Comparison of ENCODE assay signal across 8 cellular contexts in the genomic region with DNA sequence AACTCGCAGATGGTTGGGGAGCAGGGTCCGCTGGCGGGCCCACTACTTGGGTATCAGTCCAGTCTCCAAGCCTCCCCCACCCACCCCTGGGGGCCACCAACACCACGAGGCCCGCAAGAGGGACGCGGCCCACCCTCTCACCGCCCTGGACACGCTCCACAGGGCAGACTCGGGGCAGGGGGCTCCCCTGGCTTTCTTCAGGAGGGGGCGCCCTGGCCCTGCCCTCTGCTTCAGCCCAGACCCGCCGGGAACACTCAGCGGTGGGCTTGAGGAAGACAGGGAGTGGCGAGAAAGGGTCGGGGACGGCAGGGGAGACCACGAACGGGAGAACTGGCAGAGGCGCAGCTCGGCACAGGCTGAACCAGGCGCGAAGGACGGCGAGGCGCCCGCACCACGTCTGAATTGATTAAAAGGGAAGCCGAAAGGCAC. TPM values are rescaled to one million over a fixed set of nuclear protein-coding genes. Genes with fewer than 3 reads are reported as not detected.
DNase-seq lines count a peak whose midpoint lies in the region; ATAC-seq and TF ChIP-seq lines count a peak whose summit lies in the region.

No MANE protein-coding gene starts in this region.

- peak overlapping the region; percentile 62 to 66; a peak in 2 of 4 replicates for H4K8ac ChIP-seq in IMR-90 (ENCODE audit: low read depth in 2 of 2, low read length in 2 of 2)

- POLR2A ChIA-PET in IMR-90 (lab: Charles Lee; ENCODE audit: unreplicated experiment) = no interaction called here

- H3K23ac ChIP-seq in IMR-90 (ENCODE audit: low read depth, low read length) = peak overlapping the region; percentile 87; the same call in 1 of the 2 replicates

- H2BK20ac ChIP-seq in IMR-90 (ENCODE audit: low read depth, low read length) = no peak overlapping the region

- CTCF ChIA-PET in IMR-90 (lab: Yijun Ruan, JAX) = interaction anchor here (0.8 kb wide), 1 partner anchor 196 kb away, joined by 4 read pairs; no protein-coding TSS in a partner anchor

- peak overlapping the region; percentile 92 for H3K4me2 ChIP-seq in IMR-90 (ENCODE audit: low read depth, low read length)

- H3K56ac ChIP-seq in IMR-90 (ENCODE audit: extremely low read depth, insufficient read depth, low read length) = peak overlapping the region; percentile 86; the same call in 1 of the 2 replicates

- H3K4me1 Mint-ChIP-seq in activated naive CD8-positive, alpha-beta T cell treated with anti-CD3 and anti-CD28 coated beads for 36 hours = peaks cover 30% of the 10 kb centered on the region

- H2BK15ac ChIP-seq in IMR-90 (ENCODE audit: low read depth, low read length) = no peak overlapping the region; the same call in 2 of the 3 replicates

- H3K27me3 ChIP-seq in IMR-90 (ENCODE audit: control insufficient read depth, insufficient read depth, low read length) = no peaks in the 10 kb centered on the region
- no peaks in the 10 kb centered on the region for H3K27me3 ChIP-seq in aorta (ENCODE audit: control insufficient read depth in 1 of 2, insufficient read depth in 2 of 2, low read length in 1 of 2)

- H3K36me3 ChIP-seq in IMR-90 (ENCODE audit: control insufficient read depth, insufficient read depth, low read length) = no peaks in the 10 kb centered on the region
- H3K36me3 ChIP-seq in aorta (ENCODE audit: control insufficient read depth in 1 of 2, insufficient read depth in 2 of 2, low read length in 1 of 2) = no peaks in the 10 kb centered on the region

- no TSS peak for BruUV-seq in IMR-90 (replicated peaks; lab: Mats Ljungman, UMichigan)

- peaks cover 86% of the 10 kb centered on the region for H3K27me3 Mint-ChIP-seq in activated naive CD8-positive, alpha-beta T cell treated with anti-CD3 and anti-CD28 coated beads for 36 hours

- H3K14ac ChIP-seq in IMR-90 (replicated peaks; ENCODE audit: low read depth, low read length) = peak overlapping the region; percentile 97

- H2AK9ac ChIP-seq in IMR-90 (replicated peaks; ENCODE audit: low read depth, low read length, poor library complexity) = peak overlapping the region; percentile 97

- H3K9me3 ChIP-seq in IMR-90 (ENCODE audit: control insufficient read depth, insufficient read depth, low read length) (no peaks in the 10 kb centered on the region), aorta (ENCODE audit: control insufficient read depth, low read length) (no peaks in the 10 kb centered on the region)

- dilution Hi-C loops in IMR-90 (cut with HindIII; ENCODE audit: low sequenced_read_pairs, unreplicated experiment) = no loop called here

- H3K4me1 ChIP-seq in IMR-90 (ENCODE audit: control insufficient read depth, insufficient read depth, low read length) (peaks cover 12% of the 10 kb centered on the region), aorta (ENCODE audit: control insufficient read depth in 1 of 2, insufficient read depth in 2 of 2, low read length in 2 of 2) (no peaks in the 10 kb centered on the region)

- peak overlapping the region; percentile 77 for H3K18ac ChIP-seq in IMR-90 (ENCODE audit: low read depth, low read length)

- H3K9ac ChIP-seq in IMR-90 (ENCODE audit: low read depth, low read length) = peak overlapping the region; percentile 96

- no peaks in the 10 kb centered on the region for H3K9me3 Mint-ChIP-seq in activated naive CD8-positive, alpha-beta T cell treated with anti-CD3 and anti-CD28 coated beads for 36 hours

- in situ Hi-C loops in IMR-90 (cut with MboI; ENCODE audit: low sequenced_read_pairs) = no loop called here

- peaks cover 0 to 32% of the 10 kb centered on the region in 2 experiments; a peak in 2 of 4 replicates for H3K79me1 ChIP-seq in IMR-90 (ENCODE audit: low read depth in 1 of 2, low read length in 2 of 2)

- no peak for TF ChIP-seq POLR2A in IMR-90 (IDR thresholded peaks at IDR 0.05; ENCODE audit: low read depth, low read length)

- H3K27ac Mint-ChIP-seq in activated naive CD8-positive, alpha-beta T cell treated with anti-CD3 and anti-CD28 coated beads for 36 hours = no peak overlapping the region

- H3K4me3 Mint-ChIP-seq in activated naive CD8-positive, alpha-beta T cell treated with anti-CD3 and anti-CD28 coated beads for 36 hours = peak overlapping the region; percentile 48

- ATAC-seq in IMR-90 (ENCODE audit: low read depth) = no peak
- peak; percentile 31 for ATAC-seq in aorta (ENCODE audit: low FRiP score)
- no peak for ATAC-seq in HG03097 (IDR thresholded peaks at IDR 0.05; ENCODE audit: low FRiP score, unreplicated experiment)

- peak overlapping the region; percentile 85; the same call in 1 of the 2 replicates for H4K91ac ChIP-seq in IMR-90 (ENCODE audit: insufficient read depth, low read depth, low read length)

- TF ChIP-seq RAD21 in IMR-90 (IDR thresholded peaks at IDR 0.05; ENCODE audit: low read length) = no peak

- H4K5ac ChIP-seq in IMR-90 (ENCODE audit: low read depth, low read length) = peak overlapping the region; percentile 67

- H3K27ac ChIP-seq in IMR-90 (ENCODE audit: insufficient read depth, low read length) (peak overlapping the region; percentile 86), aorta (ENCODE audit: low read depth in 1 of 2, low read length in 2 of 2) (no peak overlapping the region)

- peaks cover 1% of the 10 kb centered on the region for H3K36me3 Mint-ChIP-seq in activated naive CD8-positive, alpha-beta T cell treated with anti-CD3 and anti-CD28 coated beads for 36 hours

- peaks cover 5% of the 10 kb centered on the region for H3K9me1 ChIP-seq in IMR-90 (ENCODE audit: insufficient read depth, low read length)

- no peak for TF ChIP-seq CTCF in IMR-90 (conservative IDR thresholded peaks at IDR 0.05; ENCODE audit: low read depth, low read length)

- peak overlapping the region; percentile 87 for H3K4ac ChIP-seq in IMR-90 (ENCODE audit: low read depth, low read length)

- H3K4me3 ChIP-seq in IMR-90 (ENCODE audit: insufficient read depth, low read depth, low read length) (peak overlapping the region; percentile 57), aorta (ENCODE audit: low read length in 2 of 2) (no peak overlapping the region)

- intact Hi-C loops in IMR-90 (cut with micrococcal nuclease) (no loop called here), aorta (cut with DNase I) (no loop called here)

- H2BK5ac ChIP-seq in IMR-90 (ENCODE audit: low read depth, low read length, poor library complexity, severe bottlenecking) = peak overlapping the region; percentile 97

- H2AK5ac ChIP-seq in IMR-90 (ENCODE audit: low read depth, low read length) = peak overlapping the region; percentile 86

- H2AFZ ChIP-seq in IMR-90 (replicated peaks; ENCODE audit: low read length, poor library complexity) = peak overlapping the region; percentile 85

- DNase-seq in Daoy (ENCODE audit: low read depth) (peak; percentile 57), IMR-90 (no peak), left kidney (ENCODE audit: low read depth, low spot score) (peak; percentile 79), aorta (no peak), hepatic stellate cell (ENCODE audit: low spot score) (no peak), ureter (ENCODE audit: low spot score) (no peak)
- peak; percentile 28 for DNase-seq in activated naive CD8-positive, alpha-beta T cell treated with anti-CD3 and anti-CD28 coated beads for 36 hours

- peaks cover 31% of the 10 kb centered on the region for H4K20me1 ChIP-seq in IMR-90 (ENCODE audit: insufficient read depth, low read length)

- WGBS in IMR-90 (ENCODE audit: extremely low coverage in 2 of 2, insufficient read length in 1 of 2), 2 experiments = 0% methylated on average over 3 of the region's 29 CpGs; no CpG with 5 or more reads in 1 of the 2 experiments
- WGBS in aorta, 2 donors = 4 to 5% methylated on average over 27 to 29 of the region's 29 CpGs

- H2BK120ac ChIP-seq in IMR-90 (ENCODE audit: low read depth, low read length) = peak overlapping the region; percentile 57

TF ChIP-seq in IMR-90, 13 proteins besides CTCF, POLR2A, EP300 and RAD21:
- TF ChIP-seq MXI1 (IDR thresholded peaks at IDR 0.05; ENCODE audit: borderline replicate concordance, low read depth, low read length) (no peak), FOS (IDR thresholded peaks at IDR 0.05; ENCODE audit: low read depth, low read length) (no peak), MAZ (IDR thresholded peaks at IDR 0.05; ENCODE audit: borderline replicate concordance, low read depth, low read length) (no peak), SMC3 (IDR thresholded peaks at IDR 0.05; ENCODE audit: low read depth, low read length) (no peak), CHD1 (IDR thresholded peaks at IDR 0.05; ENCODE audit: low read depth, low read length) (no peak), MAFK (IDR thresholded peaks at IDR 0.05; ENCODE audit: low read depth, low read length) (no peak)
- TF ChIP-seq, protein P1, sequence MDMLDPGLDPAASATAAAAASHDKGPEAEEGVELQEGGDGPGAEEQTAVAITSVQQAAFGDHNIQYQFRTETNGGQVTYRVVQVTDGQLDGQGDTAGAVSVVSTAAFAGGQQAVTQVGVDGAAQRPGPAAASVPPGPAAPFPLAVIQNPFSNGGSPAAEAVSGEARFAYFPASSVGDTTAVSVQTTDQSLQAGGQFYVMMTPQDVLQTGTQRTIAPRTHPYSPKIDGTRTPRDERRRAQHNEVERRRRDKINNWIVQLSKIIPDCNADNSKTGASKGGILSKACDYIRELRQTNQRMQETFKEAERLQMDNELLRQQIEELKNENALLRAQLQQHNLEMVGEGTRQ (IDR thresholded peaks at IDR 0.05; ENCODE audit: low read depth, low read length) = no peak
TF ChIP-seq in IMR-90: peak in this region for 0.

RNA-seq across cellular contexts. Expression of gene IGF2BP3, which starts 1.6 kb away (rescaled TPM):
- 277 and 349 TPM in 2 replicates for total RNA-seq in Daoy (2014; rRNA removed; shearing (Covaris generic))
- 59.3 and 94.2 TPM in 2 replicates for total RNA-seq in IMR-90 (2012; rRNA removed)
- 47.6 and 50.9 TPM in 2 replicates for polyA plus RNA-seq in IMR-90 (2012; rRNA removed)
- 13.2 and 16.4 TPM in 2 replicates for polyA plus RNA-seq in IMR-90 (2012; cell fraction: cytosol; rRNA removed)
- 34.2 and 98.3 TPM in 2 replicates for polyA plus RNA-seq in IMR-90 (2012; cell fraction: nucleus; rRNA removed; ENCODE audit: low replicate concordance)
- under 1 TPM; 0.41 to 0.70 TPM for total RNA-seq in activated naive CD8-positive, alpha-beta T cell treated with anti-CD3 and anti-CD28 coated beads for 36 hours
- 1 to 10 TPM in 1 of 2 donors, under 1 TPM in 1; 0.71 to 1.6 TPM for total RNA-seq in aorta
- under 1 TPM in 1 of 2 donors, not detected in 1; 0.08 TPM for polyA plus RNA-seq in aorta
- total RNA-seq in ureter = 0.78 TPM

Comparison
In these comparisons a context has a peak if more than half of its experiments do, and no peak if none do; other contexts are left out.
1. DNase-seq: peak in Daoy (single experiment), activated naive CD8-positive, alpha-beta T cell treated with anti-CD3 and anti-CD28 coated beads for 36 hours (single experiment) and left kidney (single experiment); none in IMR-90 (single experiment), aorta (0 of 2), hepatic stellate cell (single experiment) and ureter (single experiment).
2. RNA of gene IGF2BP3, which starts 1.6 kb away (total RNA-seq): 277 to 349 TPM in Daoy and 59.3 to 94.2 TPM in IMR-90; 0.71 to 1.6 TPM in aorta, 0.78 TPM in ureter (single experiment) and 0.41 to 0.70 TPM in activated naive CD8-positive, alpha-beta T cell treated with anti-CD3 and anti-CD28 coated beads for 36 hours; every median in the first group is over 10 times any median in the second.